In genomic region chr5:123088031-123088805, GRCh38 we compare ENCODE assay signal across 8 cellular contexts. TPM values are rescaled to one million over a fixed set of nuclear protein-coding genes. Genes with fewer than 3 reads are reported as not detected.
DNase-seq lines count a peak whose midpoint lies in the region; ATAC-seq and TF ChIP-seq lines count a peak whose summit lies in the region.

No MANE protein-coding gene starts in this region.

- H3K27me3 ChIP-seq in BJ (ENCODE audit: control insufficient read depth, insufficient read depth, low read length) (peaks cover 60% of the 10 kb centered on the region), PC-3 (ENCODE audit: low read length) (peaks cover 71% of the 10 kb centered on the region), esophagus squamous epithelium (peaks cover 0 to 98% (median 17%) of the 10 kb centered on the region in 4 donors), neuron (ENCODE audit: insufficient read depth, low read length) (peaks cover 97% of the 10 kb centered on the region), Karpas-422 (ENCODE audit: low read length) (no peaks in the 10 kb centered on the region)

- H4K20me1 ChIP-seq in PC-3 (ENCODE audit: low read length): no peaks in the 10 kb centered on the region
- no peaks in the 10 kb centered on the region for H4K20me1 ChIP-seq in Karpas-422 (ENCODE audit: insufficient read depth, low read depth, low read length)

- DNase-seq in BJ (ENCODE audit: low read depth): no peak
- DNase-seq in PC-3: no peak
- no peak for DNase-seq in esophagus squamous epithelium (lab: John Stamatoyannopoulos, UW)
- DNase-seq in superior temporal gyrus (ENCODE audit: extremely low spot score): no peak
- DNase-seq in Karpas-422: no peak

- BruUV-seq in PC-3 (replicated peaks; lab: Mats Ljungman, UMichigan): no TSS peak

- no peaks in the 10 kb centered on the region for H3K9me3 ChIP-seq in PC-3 (ENCODE audit: low read length)
- no peaks in the 10 kb centered on the region for H3K9me3 ChIP-seq in esophagus squamous epithelium
- no peaks in the 10 kb centered on the region for H3K9me3 ChIP-seq in neuron (ENCODE audit: low read length)
- no peaks in the 10 kb centered on the region; the same call in 1 of the 2 replicates for H3K9me3 ChIP-seq in Karpas-422 (ENCODE audit: low read length)

- H3F3A ChIP-seq in PC-3 (ENCODE audit: low read length, unreplicated experiment): no peaks in the 10 kb centered on the region

- TF ChIP-seq POLR2A in esophagus squamous epithelium (IDR thresholded peaks at IDR 0.05): no peak

- no peaks in the 10 kb centered on the region for H3K79me2 ChIP-seq in PC-3 (ENCODE audit: low read length)
- H3K79me2 ChIP-seq in Karpas-422 (ENCODE audit: low read length): no peaks in the 10 kb centered on the region

- no peaks in the 10 kb centered on the region for H3K4me1 ChIP-seq in PC-3 (ENCODE audit: insufficient read depth, low read length)
- H3K4me1 ChIP-seq in esophagus squamous epithelium: peaks cover 15 to 68% (median 29%) of the 10 kb centered on the region in 3 donors
- peaks cover 19% of the 10 kb centered on the region for H3K4me1 ChIP-seq in neuron (ENCODE audit: insufficient read depth, low read length)
- H3K4me1 ChIP-seq in Karpas-422 (ENCODE audit: low read length): no peaks in the 10 kb centered on the region

- H3K9ac ChIP-seq in PC-3 (ENCODE audit: low read length) (no peak overlapping the region), Karpas-422 (ENCODE audit: low read length) (no peak overlapping the region)

- intact Hi-C loops in PC-3 (cut with micrococcal nuclease) (no loop called here), esophagus squamous epithelium (cut with DNase I) (no loop called here)

- peak overlapping the region; percentile 39 for H3K4me3 ChIP-seq in BJ (ENCODE audit: low read depth, low read length)
- H3K4me3 ChIP-seq in PC-3 (ENCODE audit: low read length): no peak overlapping the region; the same call in 1 of the 2 replicates
- peak overlapping the region; percentile 41 to 84 (median 61) for H3K4me3 ChIP-seq in esophagus squamous epithelium
- peak overlapping the region; percentile 23 for H3K4me3 ChIP-seq in neuron (ENCODE audit: low read length)
- no peak overlapping the region for H3K4me3 ChIP-seq in Karpas-422 (ENCODE audit: low read length)

- H3K4me2 ChIP-seq in PC-3 (ENCODE audit: low read length) (peak overlapping the region; percentile 22; the same call in 1 of the 2 replicates), Karpas-422 (ENCODE audit: low read depth, low read length, poor library complexity, severe bottlenecking) (no peak overlapping the region)

- H3K27ac ChIP-seq in PC-3 (ENCODE audit: low read length) (no peak overlapping the region), esophagus squamous epithelium (peak overlapping the region in 2 of 4 donors; percentile 49 to 60), Karpas-422 (ENCODE audit: low read length) (no peak overlapping the region)

- H3K36me3 ChIP-seq in BJ (ENCODE audit: control insufficient read depth, insufficient read depth, low read length) (no peaks in the 10 kb centered on the region), PC-3 (ENCODE audit: low read depth, low read length) (no peaks in the 10 kb centered on the region), esophagus squamous epithelium (no peaks in the 10 kb centered on the region), neuron (ENCODE audit: insufficient read depth, low read length) (no peaks in the 10 kb centered on the region), Karpas-422 (ENCODE audit: insufficient read depth, low read length) (no peaks in the 10 kb centered on the region)

- ATAC-seq in PC-3 (no peak), HG02798 (IDR thresholded peaks at IDR 0.05; ENCODE audit: poor library complexity, unreplicated experiment) (no peak), HG02642 (IDR thresholded peaks at IDR 0.05; ENCODE audit: poor library complexity, unreplicated experiment) (no peak)

- CTCF ChIA-PET in BJ (lab: Yijun Ruan, JAX) (no interaction called here), PC-3 (lab: Charles Lee) (no interaction called here)

- H2AFZ ChIP-seq in PC-3 (ENCODE audit: low read length) (no peak overlapping the region), neuron (ENCODE audit: low read depth, low read length) (peak overlapping the region; percentile 80), Karpas-422 (ENCODE audit: low read length) (no peak overlapping the region)

- no peaks in the 10 kb centered on the region for H3K9me2 ChIP-seq in PC-3 (replicated peaks; ENCODE audit: low read length)
- no peaks in the 10 kb centered on the region for H3K9me2 ChIP-seq in Karpas-422 (replicated peaks; ENCODE audit: insufficient read depth, low read length)

- 9 to 15% methylated on average over 16 to 17 of the region's 42 CpGs for WGBS in esophagus squamous epithelium, 2 donors

- POLR2A ChIA-PET in BJ (lab: Charles Lee) (interaction anchor here (0.7 kb wide), 1 partner anchor 69 kb away, joined by 3 read pairs; no protein-coding TSS in a partner anchor), PC-3 (lab: Charles Lee; ENCODE audit: unreplicated experiment) (no interaction called here)

- TF ChIP-seq CTCF in BJ (IDR thresholded peaks at IDR 0.05; ENCODE audit: insufficient read depth, low read depth, low read length) (no peak), PC-3 (conservative IDR thresholded peaks at IDR 0.05; ENCODE audit: low read depth, low read length) (no peak), esophagus squamous epithelium (IDR thresholded peaks at IDR 0.05) (no peak)

RNA-seq across cellular contexts. Expression of gene PRDM6, which starts 0.8 kb away (rescaled TPM):
- 0.31 and 0.32 TPM in 2 replicates for polyA plus RNA-seq in BJ (2011; rRNA removed)
- 0.36 and 2.1 TPM in 2 replicates for polyA minus RNA-seq in BJ (2011; rRNA and poly(A)+ RNA removed)
- total RNA-seq in PC-3 (2014; rRNA removed) (not detected in 2 replicates), esophagus squamous epithelium (1 to 10 TPM in 1 of 4 donors, under 1 TPM in 3; 0.11 to 1.3 (median 0.51) TPM)
- total RNA-seq in Karpas-422 (2014; rRNA removed; shearing (Covaris generic); ENCODE audit: low replicate concordance): not detected in 2 replicates

RNA-seq across cellular contexts. Expression of gene PPIC, which starts 51.7 kb away (rescaled TPM):
- 62.3 and 70.7 TPM in 2 replicates for polyA plus RNA-seq in BJ (2011; rRNA removed)
- 51.3 and 60.9 TPM in 2 replicates for polyA minus RNA-seq in BJ (2011; rRNA and poly(A)+ RNA removed)
- total RNA-seq in PC-3 (2014; rRNA removed): 8.8 and 14.6 TPM in 2 replicates
- 10 to 100 TPM; 21.7 to 77.3 (median 58.5) TPM for total RNA-seq in esophagus squamous epithelium
- total RNA-seq in Karpas-422 (2014; rRNA removed; shearing (Covaris generic); ENCODE audit: low replicate concordance): not detected in 2 replicates

Comparison
In these comparisons a context has a peak if more than half of its experiments do, and no peak if none do; other contexts are left out.
1. H3K4me3 ChIP-seq: peak in BJ (single experiment), esophagus squamous epithelium (4 of 4) and neuron (single experiment); none in PC-3 (single experiment) and Karpas-422 (single experiment).